Comparison of ENCODE assay signal across 21 cellular contexts in genomic region chr2:107588181-107588580, GRCh38.
"Had no signal": no experiment of that assay in that cellular context is flagged by ENCODE, and none has a peak within 500 bp of the region (broad histone marks: within the 10 kb centered on the region; RNA-seq: fewer than 3 reads in every experiment).

No MANE protein-coding gene starts in this region.

- H2AFZ ChIP-seq: parathyroid adenoma had no signal

- H3K27ac Mint-ChIP-seq: effector memory CD8-positive, alpha-beta T cell; naive thymus-derived CD4-positive, alpha-beta T cell; nephron progenitor cell; stimulated activated memory B cell treated with anti-CD40 and anti-IgM and Interleukin-4, amounts not matched to agents 10 μg/mL and 1 μg/mL and 100 μg/mL, for 72 hours; stimulated activated naive CD8-positive, alpha-beta T cell treated with anti-CD3 and anti-CD28 coated beads, Interleukin-15, Interleukin-2, amounts not matched to agents 100 ng/mL and 50 ng/mL, for 24 hours had no signal

- ATAC-seq: effector memory CD8-positive, alpha-beta T cell; gastrocnemius medialis; heart right ventricle; left lobe of liver; naive thymus-derived CD4-positive, alpha-beta T cell; psoas muscle; right lobe of liver; stimulated activated memory B cell treated with anti-CD40 and anti-IgM and Interleukin-4, amounts not matched to agents 10 μg/mL and 1 μg/mL and 100 μg/mL, for 72 hours had no signal

- H3K9ac ChIP-seq: parathyroid adenoma had no signal

- H3K27ac ChIP-seq: epithelial cell of prostate, esophagus muscularis mucosa, gastrocnemius medialis, heart right ventricle, parathyroid adenoma, psoas muscle, right lobe of liver, tibial artery, upper lobe of left lung, uterus had no signal

- H3K79me2 ChIP-seq: parathyroid adenoma had no signal

- H3K36me3 ChIP-seq: esophagus muscularis mucosa, gastrocnemius medialis, heart right ventricle, right lobe of liver, tibial artery, upper lobe of left lung, uterus had no signal

- H3K9me3 ChIP-seq: esophagus muscularis mucosa, gastrocnemius medialis, heart right ventricle, psoas muscle, right lobe of liver, tibial artery, upper lobe of left lung, uterus had no signal

- H3K36me3 Mint-ChIP-seq: naive thymus-derived CD4-positive, alpha-beta T cell; stimulated activated memory B cell treated with anti-CD40 and anti-IgM and Interleukin-4, amounts not matched to agents 10 μg/mL and 1 μg/mL and 100 μg/mL, for 72 hours had no signal

- H3K4me3 ChIP-seq: esophagus muscularis mucosa, gastrocnemius medialis, heart right ventricle, psoas muscle, right lobe of liver, tibial artery, upper lobe of left lung, uterus had no signal

- DNase-seq: effector memory CD8-positive, alpha-beta T cell; gastrocnemius medialis; heart right ventricle; hypothalamus; kidney glomerular epithelial cell; mammary epithelial cell; naive thymus-derived CD4-positive, alpha-beta T cell; nephron progenitor cell; psoas muscle; retina; right lobe of liver; stimulated activated CD4-positive, alpha-beta T cell treated with anti-CD3 and anti-CD28 coated beads, Interleukin-4, amount 100 ng/mL, for 24 hours; tibial artery; upper lobe of left lung; uterus had no signal

- H3K27me3 ChIP-seq: gastrocnemius medialis, heart right ventricle, right lobe of liver, tibial artery, upper lobe of left lung, uterus had no signal

- H3K27me3 Mint-ChIP-seq: effector memory CD8-positive, alpha-beta T cell; naive thymus-derived CD4-positive, alpha-beta T cell; stimulated activated memory B cell treated with anti-CD40 and anti-IgM and Interleukin-4, amounts not matched to agents 10 μg/mL and 1 μg/mL and 100 μg/mL, for 72 hours; stimulated activated naive CD8-positive, alpha-beta T cell treated with anti-CD3 and anti-CD28 coated beads, Interleukin-15, Interleukin-2, amounts not matched to agents 100 ng/mL and 50 ng/mL, for 24 hours had no signal

- H3K4me1 Mint-ChIP-seq: naive thymus-derived CD4-positive, alpha-beta T cell; stimulated activated memory B cell treated with anti-CD40 and anti-IgM and Interleukin-4, amounts not matched to agents 10 μg/mL and 1 μg/mL and 100 μg/mL, for 72 hours had no signal

- H3K9me3 Mint-ChIP-seq: effector memory CD8-positive, alpha-beta T cell; nephron progenitor cell had no signal

- H3K4me1 ChIP-seq: esophagus muscularis mucosa, gastrocnemius medialis, parathyroid adenoma, psoas muscle, right lobe of liver, upper lobe of left lung, uterus had no signal

- H3K4me3 Mint-ChIP-seq: effector memory CD8-positive, alpha-beta T cell; naive thymus-derived CD4-positive, alpha-beta T cell; nephron progenitor cell; stimulated activated memory B cell treated with anti-CD40 and anti-IgM and Interleukin-4, amounts not matched to agents 10 μg/mL and 1 μg/mL and 100 μg/mL, for 72 hours; stimulated activated naive CD8-positive, alpha-beta T cell treated with anti-CD3 and anti-CD28 coated beads, Interleukin-15, Interleukin-2, amounts not matched to agents 100 ng/mL and 50 ng/mL, for 24 hours had no signal
